In genomic region chr20:62190639-62191411, GRCh38 we compare ENCODE assay signal across 23 cellular contexts. TPM values are rescaled to one million over a fixed set of nuclear protein-coding genes. Genes with fewer than 3 reads are reported as not detected.
"Had no signal": no experiment of that assay in that cellular context is flagged by ENCODE, and none has a peak within 500 bp of the region (broad histone marks: within the 10 kb centered on the region; RNA-seq: fewer than 3 reads in every experiment).

No MANE protein-coding gene starts in this region.

- H3K27me3 ChIP-seq: ascending aorta, gastroesophageal sphincter, heart left ventricle, left lung, tibial nerve had no signal

- DNase-seq: activated CD4-positive, alpha-beta T cell treated with anti-CD3 and anti-CD28 coated beads, Interleukin-2, amount 10 ng/mL, durations not matched to agents 7 days and 5 days; activated CD8-positive, alpha-beta memory T cell treated with anti-CD3 and anti-CD28 coated beads, Interleukin-2, amount 50 U/mL, for 4 hours; activated CD8-positive, alpha-beta T cell treated with anti-CD3 and anti-CD28 coated beads, Interleukin-2, amount 10 ng/mL, durations not matched to agents 7 days and 5 days; activated effector memory CD4-positive, alpha-beta T cell treated with anti-CD3 and anti-CD28 coated beads, Interleukin-2, amount 50 U/mL, for 16 hours; activated naive CD4-positive, alpha-beta T cell treated with anti-CD3 and anti-CD28 coated beads, Interleukin-2, amount 50 U/mL, for 16 hours; activated T-cell treated with anti-CD3 and anti-CD28 coated beads, Interleukin-2, amount 50 U/mL, for 72 hours; cortex of kidney; effector CD4-positive, alpha-beta T cell; kidney; mesenchymal stem cell; naive thymus-derived CD4-positive, alpha-beta T cell; nucleus accumbens; T-cell; T-helper 9 cell had no signal

- H3K9me3 ChIP-seq: ascending aorta, gastroesophageal sphincter, heart left ventricle, left lung, tibial nerve had no signal

- H3K4me3 Mint-ChIP-seq: activated CD4-positive, alpha-beta T cell treated with anti-CD3 and anti-CD28 coated beads, Interleukin-2, amount 10 ng/mL, durations not matched to agents 7 days and 5 days; activated CD8-positive, alpha-beta T cell treated with anti-CD3 and anti-CD28 coated beads, Interleukin-2, amount 10 ng/mL, durations not matched to agents 7 days and 5 days; activated T-cell treated with anti-CD3 and anti-CD28 coated beads, Interleukin-2, amount 50 U/mL, for 72 hours; stimulated activated naive CD8-positive, alpha-beta T cell treated with anti-CD3 and anti-CD28 coated beads, Interleukin-15, Interleukin-2, amounts not matched to agents 100 ng/mL and 50 ng/mL, for 24 hours; T-cell had no signal

- H3K4me3 ChIP-seq: ascending aorta, gastroesophageal sphincter, heart left ventricle, left lung, tibial nerve had no signal

- H3K27me3 Mint-ChIP-seq: activated CD4-positive, alpha-beta T cell treated with anti-CD3 and anti-CD28 coated beads, Interleukin-2, amount 10 ng/mL, durations not matched to agents 7 days and 5 days; naive thymus-derived CD4-positive, alpha-beta T cell; progenitor cell of endocrine pancreas; stimulated activated naive CD8-positive, alpha-beta T cell treated with anti-CD3 and anti-CD28 coated beads, Interleukin-15, Interleukin-2, amounts not matched to agents 100 ng/mL and 50 ng/mL, for 24 hours; T-cell had no signal

- H3K27ac Mint-ChIP-seq: activated CD4-positive, alpha-beta T cell treated with anti-CD3 and anti-CD28 coated beads, Interleukin-2, amount 10 ng/mL, durations not matched to agents 7 days and 5 days; activated CD8-positive, alpha-beta T cell treated with anti-CD3 and anti-CD28 coated beads, Interleukin-2, amount 10 ng/mL, durations not matched to agents 7 days and 5 days; naive thymus-derived CD4-positive, alpha-beta T cell; progenitor cell of endocrine pancreas; stimulated activated naive CD8-positive, alpha-beta T cell treated with anti-CD3 and anti-CD28 coated beads, Interleukin-15, Interleukin-2, amounts not matched to agents 100 ng/mL and 50 ng/mL, for 24 hours; T-cell had no signal

- H3K27ac ChIP-seq: ascending aorta, gastroesophageal sphincter, heart left ventricle, left lung, tibial nerve had no signal

- H3K9me3 Mint-ChIP-seq: activated CD4-positive, alpha-beta T cell treated with anti-CD3 and anti-CD28 coated beads, Interleukin-2, amount 10 ng/mL, durations not matched to agents 7 days and 5 days; activated T-cell treated with anti-CD3 and anti-CD28 coated beads, Interleukin-2, amount 50 U/mL, for 72 hours; naive thymus-derived CD4-positive, alpha-beta T cell; stimulated activated naive CD8-positive, alpha-beta T cell treated with anti-CD3 and anti-CD28 coated beads, Interleukin-15, Interleukin-2, amounts not matched to agents 100 ng/mL and 50 ng/mL, for 24 hours; T-cell had no signal

RNA-seq across cellular contexts. Expression of gene HRH3, which starts 29.3 kb away (rescaled TPM):
- total RNA-seq: activated CD4-positive, alpha-beta T cell treated with anti-CD3 and anti-CD28 coated beads, Interleukin-2, amount 10 ng/mL, durations not matched to agents 7 days and 5 days; activated CD8-positive, alpha-beta T cell treated with anti-CD3 and anti-CD28 coated beads, Interleukin-2, amount 10 ng/mL, durations not matched to agents 7 days and 5 days; activated T-cell treated with anti-CD3 and anti-CD28 coated beads, Interleukin-2, amount 50 U/mL, for 72 hours; esophagus mucosa; gastroesophageal sphincter; heart left ventricle; kidney; left lung; mucosa of gallbladder; naive thymus-derived CD4-positive, alpha-beta T cell; T-cell; tibial nerve had no signal
- polyA plus RNA-seq: heart left ventricle; naive thymus-derived CD4-positive, alpha-beta T cell had no signal
